Comparison of ENCODE assay signal across 20 cellular contexts in the genomic region with DNA sequence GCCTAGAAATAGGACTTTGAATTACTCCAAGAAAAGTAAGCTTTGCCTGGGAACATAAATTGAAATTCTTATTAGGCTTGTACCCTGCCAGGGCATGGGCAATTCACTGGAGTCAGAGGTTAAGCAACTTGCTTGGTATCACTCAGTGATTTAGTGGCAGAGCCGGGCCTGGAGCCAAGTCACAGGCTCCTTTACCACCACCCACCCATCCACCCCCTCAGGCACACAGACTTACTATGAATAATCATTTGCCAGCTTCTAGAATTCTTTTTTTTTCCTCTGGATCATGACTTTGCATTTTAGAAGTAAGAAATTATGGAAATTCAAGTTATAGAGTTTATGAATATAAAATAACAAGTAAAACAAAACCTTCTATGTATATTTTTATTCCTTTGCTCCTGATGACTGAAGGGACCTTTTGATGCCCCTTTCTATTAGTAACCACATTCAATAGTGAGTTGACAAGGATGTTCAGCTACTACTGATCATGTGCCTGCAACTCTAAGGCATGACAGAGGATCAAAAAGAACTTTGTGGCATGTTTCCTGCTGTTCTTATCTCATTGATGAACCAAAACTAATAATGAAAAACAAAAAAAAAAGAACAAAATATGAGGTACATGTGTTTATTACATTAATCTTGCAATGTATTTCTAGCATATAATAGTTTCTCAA.
DNase-seq lines count a peak whose midpoint lies in the region.
"Had no signal": no experiment of that assay in that cellular context is flagged by ENCODE, and none has a peak within 500 bp of the region (broad histone marks: within the 10 kb centered on the region; RNA-seq: fewer than 3 reads in every experiment).

No MANE protein-coding gene starts in this region.

- DNase-seq in DMS 273 (lab: John Stamatoyannopoulos, UW; ENCODE audit: unreplicated experiment) (peak; percentile 28), DMS 273 treated with DMSO at 0.1 percent for 48 hours (lab: John Stamatoyannopoulos, UW) (no peak), NCI-H69 (lab: John Stamatoyannopoulos, UW) (peak; percentile 93), epithelial cell of prostate (ENCODE audit: low read depth, low spot score) (peak; percentile 66), renal cortical epithelial cell (ENCODE audit: low read depth) (peak; percentile 94), Kasumi-1 (lab: John Stamatoyannopoulos, UW) (no peak), activated gamma-delta T cell treated with Interleukin-2 at 50 U/mL for 16 hours (no peak), NCI-H187 (lab: John Stamatoyannopoulos, UW) (no peak)
- DNase-seq: activated B cell treated with CpG ODN at 0.5 μM for 24 hours; activated CD8-positive, alpha-beta memory T cell treated with anti-CD3 and anti-CD28 coated beads, Interleukin-2, amount 50 U/mL, for 48 hours; activated naive CD4-positive, alpha-beta T cell treated with anti-CD3 and anti-CD28 coated beads for 36 hours; CD4-positive, alpha-beta memory T cell; central memory CD4-positive, alpha-beta T cell; effector memory CD8-positive, alpha-beta T cell; gastrocnemius medialis; GF-D8; stimulated activated CD4-positive, alpha-beta T cell treated with anti-CD3 and anti-CD28 coated beads, Interleukin-1b, Interleukin-23, amount 100 ng/mL, for 48 hours; T-cell had no signal

- no peak overlapping the region for H3K27ac ChIP-seq in epithelial cell of prostate
- H3K27ac ChIP-seq: 22Rv1, gastrocnemius medialis, tibial nerve had no signal

Comparison
In these comparisons a context has a peak if more than half of its experiments do, and no peak if none do; other contexts are left out.
1. DNase-seq: peak in DMS 273 (single experiment), NCI-H69 (single experiment), epithelial cell of prostate (single experiment) and renal cortical epithelial cell (single experiment); none in DMS 273 treated with DMSO at 0.1 percent for 48 hours (single experiment), Kasumi-1 (0 of 2), activated gamma-delta T cell treated with Interleukin-2 at 50 U/mL for 16 hours (single experiment) and NCI-H187 (0 of 2).